ENCODE assay signal across 19 cellular contexts in the genomic region with DNA sequence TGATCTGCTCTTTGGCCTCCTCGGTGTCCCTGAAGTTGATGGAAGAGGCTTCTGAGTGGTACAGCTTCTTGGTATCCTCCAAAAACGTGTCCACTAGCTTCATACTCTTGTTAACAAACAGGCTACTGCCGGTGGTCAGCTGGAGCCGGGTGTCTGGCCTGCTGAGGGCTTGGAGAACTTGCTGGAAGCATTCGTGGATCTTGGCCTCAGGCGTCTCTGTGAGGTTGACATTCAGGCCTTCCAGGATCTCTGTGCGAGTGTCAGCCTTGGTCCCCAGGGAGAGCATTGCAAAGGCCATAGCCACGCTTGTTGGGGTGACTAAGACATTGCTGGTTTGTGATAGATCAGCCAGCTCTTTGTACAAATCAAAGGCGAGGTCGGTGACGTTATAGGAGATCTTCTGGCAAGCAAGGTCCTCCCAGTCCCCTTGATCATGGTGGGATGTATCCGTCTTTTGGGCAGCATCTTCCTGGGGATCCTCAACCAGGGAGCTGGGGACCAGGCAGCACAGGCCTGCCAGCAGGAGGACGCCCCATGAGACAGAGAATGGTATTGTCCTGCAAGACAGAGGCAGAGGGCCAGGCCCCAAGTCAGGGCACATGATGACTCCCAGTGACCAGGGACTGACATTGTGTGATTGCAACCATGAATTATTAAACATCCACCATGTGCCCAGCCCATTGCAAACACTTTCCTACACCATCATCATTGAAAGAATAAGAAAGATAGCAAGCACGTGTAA. TPM values are rescaled to one million over a fixed set of nuclear protein-coding genes. Genes with fewer than 3 reads are reported as not detected.
A peak's percentile ranks its signal among the peaks of the same experiment; 100 is the strongest.
DNase-seq lines count a peak whose midpoint lies in the region; ATAC-seq and TF ChIP-seq lines count a peak whose summit lies in the region.
"Had no signal": no experiment of that assay in that cellular context is flagged by ENCODE, and none has a peak within 500 bp of the region (broad histone marks: within the 10 kb centered on the region; RNA-seq: fewer than 3 reads in every experiment).

A gene (minus strand): TSS at position 553 of the 742 bp plus-strand sequence.

- peaks cover 23% of the 10 kb centered on the region for H3K4me1 Mint-ChIP-seq in CD14-positive monocyte
- H3K4me1 Mint-ChIP-seq in dendritic cell treated with granulocyte-macrophage colony-stimulating factor and Interleukin-4, amounts not matched to agents 40 ng/mL and 50 ng/mL, for 4 days (ENCODE audit: low read depth): peaks cover 35% of the 10 kb centered on the region

- H3K4me3 Mint-ChIP-seq in CD14-positive monocyte: peak within 1 kb of the TSS in 1 of 2 donors; percentile 53
- H3K4me3 Mint-ChIP-seq in dendritic cell treated with granulocyte-macrophage colony-stimulating factor and Interleukin-4, amounts not matched to agents 40 ng/mL and 50 ng/mL, for 4 days: no peak within 1 kb of the TSS
- H3K4me3 Mint-ChIP-seq: CD4-positive, alpha-beta memory T cell had no signal

- DNase-seq in Ammon's horn (ENCODE audit: low spot score) (peak; percentile 29), CD14-positive monocyte (ENCODE audit: low spot score) (peak; percentile 31), pons (ENCODE audit: low spot score) (peak; percentile 20), HCEC 1CT (no peak)
- no peak for DNase-seq in stimulated activated CD4-positive, alpha-beta T cell treated with anti-CD3 and anti-CD28 coated beads, Interleukin-4, amount 100 ng/mL, for 1 hour
- DNase-seq: Caco-2; CD4-positive, alpha-beta memory T cell; DND-41; GOT3; NCI-H1417; NCI-H1694 treated with DMSO at 0.1 percent for 48 hours; NCI-H2081 treated with DMSO at 0.1 percent for 48 hours; NCI-H2171 treated with DMSO at 0.1 percent for 48 hours; NCI-H524 treated with DMSO at 0.1 percent for 48 hours; Right ventricle myocardium superior had no signal

- H3K27ac Mint-ChIP-seq in CD14-positive monocyte: peak within 1 kb of the TSS; percentile 46 to 86 (median 77)
- H3K27ac Mint-ChIP-seq in dendritic cell treated with granulocyte-macrophage colony-stimulating factor and Interleukin-4, amounts not matched to agents 40 ng/mL and 50 ng/mL, for 4 days: peak within 1 kb of the TSS; percentile 79
- H3K27ac Mint-ChIP-seq: CD4-positive, alpha-beta memory T cell had no signal

- H3K9me3 Mint-ChIP-seq in CD14-positive monocyte: peaks cover 0 to 2% (median 0%) of the 10 kb centered on the region in 7 donors
- H3K9me3 Mint-ChIP-seq in dendritic cell treated with granulocyte-macrophage colony-stimulating factor and Interleukin-4, amounts not matched to agents 40 ng/mL and 50 ng/mL, for 4 days: no peaks in the 10 kb centered on the region
- H3K9me3 Mint-ChIP-seq: CD4-positive, alpha-beta memory T cell had no signal

- no peak for ATAC-seq in HG02642 (IDR thresholded peaks at IDR 0.05; ENCODE audit: poor library complexity, unreplicated experiment)
- ATAC-seq: GM12878 had no signal

- TF ChIP-seq CTCF in CD14-positive monocyte (IDR thresholded peaks at IDR 0.05): no peak

- H3K36me3 Mint-ChIP-seq in CD14-positive monocyte: peaks cover 0 to 2% of the 10 kb centered on the region in 2 donors
- no peaks in the 10 kb centered on the region for H3K36me3 Mint-ChIP-seq in dendritic cell treated with granulocyte-macrophage colony-stimulating factor and Interleukin-4, amounts not matched to agents 40 ng/mL and 50 ng/mL, for 4 days (ENCODE audit: low read depth)
- H3K36me3 Mint-ChIP-seq: CD4-positive, alpha-beta memory T cell had no signal

- peaks cover 0 to 4% (median 2%) of the 10 kb centered on the region in 3 donors for H3K27me3 Mint-ChIP-seq in CD14-positive monocyte (ENCODE audit: low read depth in 3 of 3)
- no peaks in the 10 kb centered on the region for H3K27me3 Mint-ChIP-seq in dendritic cell treated with granulocyte-macrophage colony-stimulating factor and Interleukin-4, amounts not matched to agents 40 ng/mL and 50 ng/mL, for 4 days

- intact Hi-C loops in CD14-positive monocyte (cut with micrococcal nuclease): no loop called here
- intact Hi-C loops in dendritic cell treated with granulocyte-macrophage colony-stimulating factor and Interleukin-4, amounts not matched to agents 40 ng/mL and 50 ng/mL, for 4 days (cut with micrococcal nuclease): no loop called here

RNA-seq across cellular contexts. Expression of the gene that starts here (rescaled TPM):
- not detected for polyA plus RNA-seq in CD14-positive monocyte
- polyA plus RNA-seq: BJ; CD4-positive, alpha-beta memory T cell; GM12878 had no signal

Comparison
In these comparisons a context has a peak if more than half of its experiments do, and no peak if none do; other contexts are left out.
1. Peak in DNase-seq in CD14-positive monocyte; RNA of the gene not detected or under 1 TPM.
2. DNase-seq: peak in Ammon's horn (single experiment) and pons (single experiment); none in HCEC 1CT (single experiment) and stimulated activated CD4-positive, alpha-beta T cell treated with anti-CD3 and anti-CD28 coated beads, Interleukin-4, amount 100 ng/mL, for 1 hour (single experiment).